In the genomic region with DNA sequence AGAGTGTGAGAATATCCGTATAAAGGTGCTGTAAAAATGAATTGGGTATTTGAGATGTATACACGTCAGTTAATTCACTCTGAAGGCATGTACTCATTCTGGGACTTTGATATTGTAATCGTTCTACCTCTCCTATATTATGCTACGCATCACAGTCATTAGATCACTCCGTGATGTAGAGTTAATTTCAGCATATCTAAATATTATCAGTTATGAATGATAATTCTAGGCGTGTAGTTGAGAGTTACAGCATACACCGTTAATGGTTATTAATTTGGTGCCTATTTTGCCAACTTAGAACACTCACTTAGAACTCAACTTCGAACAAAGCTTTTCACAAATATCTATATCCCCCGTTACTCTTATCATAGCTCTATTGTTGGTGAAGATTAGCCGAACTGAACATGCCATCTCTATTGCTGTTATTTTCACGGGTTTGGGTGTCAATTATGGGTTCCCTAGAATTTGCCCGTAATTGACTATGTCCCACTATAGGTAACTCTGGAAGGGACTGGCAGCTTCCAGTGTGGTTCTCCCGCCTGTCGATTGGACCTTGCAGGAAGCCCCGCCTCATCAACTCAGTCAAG, we compare ENCODE assay signal across 8 cellular contexts. TPM values are rescaled to one million over a fixed set of nuclear protein-coding genes. Genes with fewer than 3 reads are reported as not detected.
DNase-seq lines count a peak whose midpoint lies in the region; ATAC-seq and TF ChIP-seq lines count a peak whose summit lies in the region.

No MANE protein-coding gene starts in this region.

- POLR2A ChIA-PET in HCT116 (lab: Charles Lee), result interaction anchor here (0.7 to 1.1 kb wide), 8 partner anchors 8 to 42 kb away, joined by 3 to 7 read pairs (median 4); no protein-coding TSS in a partner anchor

- H3K79me2 ChIP-seq in HCT116 (ENCODE audit: insufficient read depth, low read length) (peaks cover 40% of the 10 kb centered on the region), SU-DHL-6 (ENCODE audit: insufficient read depth, low read length) (peaks cover 25% of the 10 kb centered on the region)

- H3K9ac ChIP-seq in HCT116 (ENCODE audit: low read length), result peak overlapping the region; percentile 79; the same call in 1 of the 2 replicates
- H3K9ac ChIP-seq in SU-DHL-6 (ENCODE audit: low read length), result peak overlapping the region; percentile 74

- peaks cover 11% of the 10 kb centered on the region; the same call in 1 of the 2 replicates for H3F3A ChIP-seq in SU-DHL-6 (ENCODE audit: insufficient read depth)

- CTCF ChIA-PET in HCT116 (lab: Charles Lee), result interaction anchor here (0.7 to 3.0 kb wide), 2 partner anchors 143 to 336 kb away, joined by 3 to 15 read pairs; no protein-coding TSS in a partner anchor

- H3K27me3 ChIP-seq in HCT116 (ENCODE audit: insufficient read depth, low read length) (no peaks in the 10 kb centered on the region), SU-DHL-6 (ENCODE audit: low read length) (no peaks in the 10 kb centered on the region), psoas muscle (ENCODE audit: insufficient read depth in 3 of 3, low read length in 2 of 3) (no peaks in the 10 kb centered on the region)

- H3K27ac ChIP-seq in HCT116 (ENCODE audit: low read depth, low read length) (no peak overlapping the region), SU-DHL-6 (ENCODE audit: low read depth, low read length) (no peak overlapping the region), psoas muscle (peak overlapping the region; percentile 93)

- 20 to 24% (median 24%) methylated on average over 15 of the region's 15 CpGs for WGBS in psoas muscle, 3 donors

- DNase-seq in AG10803 (ENCODE audit: low read depth) (no peak), HCT116 (ENCODE audit: low read depth, low spot score) (peak; percentile 91), fibroblast of pulmonary artery (ENCODE audit: low read depth) (no peak), psoas muscle (no peak), AG20443 (ENCODE audit: low spot score) (no peak)

- intact Hi-C loops in HCT116 (cut with micrococcal nuclease) (loop anchor here (5.0 to 10.0 kb wide), 2 partner anchors 314 to 373 kb away; no protein-coding TSS in a partner anchor), psoas muscle (cut with DNase I) (loop anchor here (5.0 to 10.0 kb wide), 4 partner anchors 46 to 327 kb away; a partner anchor contains a TSS)

- H3K9me2 ChIP-seq in HCT116 (ENCODE audit: insufficient read depth) (no peaks in the 10 kb centered on the region), SU-DHL-6 (replicated peaks; ENCODE audit: insufficient read depth, low read length) (no peaks in the 10 kb centered on the region)

- TF ChIP-seq POLR2A in HCT116 (IDR thresholded peaks at IDR 0.05; ENCODE audit: borderline replicate concordance, extremely low read depth, insufficient read depth, insufficient read length) (no peak), GM18505 (IDR thresholded peaks at IDR 0.05; ENCODE audit: borderline replicate concordance, extremely low read depth, insufficient read depth, insufficient read length) (no peak)

- RAD21 ChIA-PET in HCT116 (lab: Charles Lee; ENCODE audit: low non-redundant PET in 1 of 2, low total read pairs in 2 of 2, uncharacterized antibody in 2 of 2, unreplicated experiment in 2 of 2), result interaction anchor here in 1 of 2 experiments (0.6 kb wide), 1 partner anchor 48 kb away, joined by 4 read pairs; no protein-coding TSS in a partner anchor

- H3K4me2 ChIP-seq in HCT116 (ENCODE audit: low read length) (peak overlapping the region; percentile 99), SU-DHL-6 (ENCODE audit: low read depth, low read length, poor library complexity, severe bottlenecking) (peak overlapping the region; percentile 93)

- H3K4me1 ChIP-seq in HCT116 (ENCODE audit: control insufficient read depth in 1 of 2, insufficient read depth in 2 of 2, low read length in 2 of 2), result peaks cover 3 to 24% of the 10 kb centered on the region in 2 experiments; a peak in 3 of 4 replicates
- peaks cover 53% of the 10 kb centered on the region for H3K4me1 ChIP-seq in psoas muscle

- no TSS peak for BruUV-seq in HCT116 (replicated peaks; lab: Mats Ljungman, UMichigan)

- TF ChIP-seq RAD21 in HCT116 (IDR thresholded peaks at IDR 0.05; ENCODE audit: low read depth), result no peak

- no peak for ATAC-seq in HCT116
- no peak for ATAC-seq in psoas muscle
- no peak for ATAC-seq in GM21717 (IDR thresholded peaks at IDR 0.05; ENCODE audit: unreplicated experiment)
- ATAC-seq in GM18505 (IDR thresholded peaks at IDR 0.05; ENCODE audit: unreplicated experiment), result no peak

- H2AFZ ChIP-seq in HCT116 (ENCODE audit: low read depth, low read length, poor library complexity, severe bottlenecking) (peak overlapping the region; percentile 53), SU-DHL-6 (ENCODE audit: low read depth, low read length, severe bottlenecking) (peak overlapping the region; percentile 95)

- peak overlapping the region; percentile 86 for H3K4me3 ChIP-seq in AG10803 (ENCODE audit: low read length)
- peak overlapping the region; percentile 24 to 87 for H3K4me3 ChIP-seq in HCT116 (replicated peaks in 1 of 2; ENCODE audit: low read depth in 1 of 2, low read length in 2 of 2)
- peak overlapping the region; percentile 68 for H3K4me3 ChIP-seq in SU-DHL-6 (ENCODE audit: insufficient read depth, low read length, poor library complexity, severe bottlenecking)
- H3K4me3 ChIP-seq in fibroblast of pulmonary artery (replicated peaks; ENCODE audit: low read depth, low read length), result peak overlapping the region; percentile 93
- peak overlapping the region; percentile 94 for H3K4me3 ChIP-seq in psoas muscle

- H4K20me1 ChIP-seq in HCT116 (ENCODE audit: insufficient read depth), result peaks cover 10% of the 10 kb centered on the region; the same call in 1 of the 2 replicates
- no peaks in the 10 kb centered on the region; the same call in 1 of the 2 replicates for H4K20me1 ChIP-seq in SU-DHL-6 (ENCODE audit: low read depth, low read length)

- TF ChIP-seq CTCF in AG10803 (conservative IDR thresholded peaks at IDR 0.05; ENCODE audit: low read length), result no peak
- TF ChIP-seq CTCF in HCT116 (IDR thresholded peaks at IDR 0.05 in 2 of 3, conservative IDR thresholded peaks at IDR 0.05 in 1 of 3; ENCODE audit: borderline replicate concordance in 1 of 3, insufficient read depth in 1 of 3, low read depth in 2 of 3, low read length in 2 of 3), result no peak
- TF ChIP-seq CTCF in SU-DHL-6 (IDR thresholded peaks at IDR 0.05; ENCODE audit: insufficient read depth, low read length, poor library complexity, severe bottlenecking), result no peak
- no peak for TF ChIP-seq CTCF in fibroblast of pulmonary artery (IDR thresholded peaks at IDR 0.05; ENCODE audit: low read length, missing control alignments)
- no peak for TF ChIP-seq CTCF in psoas muscle (IDR thresholded peaks at IDR 0.05)

- H3K36me3 ChIP-seq in HCT116 (ENCODE audit: control insufficient read depth in 1 of 2, insufficient read depth in 2 of 2, low read length in 2 of 2) (no peaks in the 10 kb centered on the region), SU-DHL-6 (ENCODE audit: low read length) (no peaks in the 10 kb centered on the region), psoas muscle (ENCODE audit: insufficient read depth in 1 of 2, low read depth in 1 of 2) (no peaks in the 10 kb centered on the region)

- H3K9me3 ChIP-seq in HCT116 (ENCODE audit: control insufficient read depth in 1 of 2, insufficient read depth in 1 of 2, low read depth in 1 of 2, low read length in 2 of 2) (no peaks in the 10 kb centered on the region), SU-DHL-6 (ENCODE audit: insufficient read depth, low read length) (no peaks in the 10 kb centered on the region), psoas muscle (no peaks in the 10 kb centered on the region)

TF ChIP-seq in HCT116, 20 proteins besides CTCF, POLR2A, EP300 and RAD21:
- TF ChIP-seq ZFX (IDR thresholded peaks at IDR 0.05), result no peak
- TF ChIP-seq EZH2phosphoT487 (IDR thresholded peaks at IDR 0.05; ENCODE audit: borderline replicate concordance), result no peak

RNA-seq across cellular contexts. Expression of a gene that starts 0.4 kb away (rescaled TPM):
- total RNA-seq in HCT116 (2021; ENCODE audit: unreplicated experiment) (26.8 TPM), psoas muscle (100 to 1,000 TPM in 1 of 4 donors, 10 to 100 TPM in 3; 66.1 to 118 (median 80.1) TPM)
- polyA plus RNA-seq in HCT116 (2012), result 19.9 and 21.1 TPM in 2 replicates
- polyA plus RNA-seq in psoas muscle, result 10 to 100 TPM; 32.4 to 40.5 (median 35.0) TPM
